ENCODE assay signal across 30 cellular contexts in genomic region chr10:122259075-122259466, GRCh38. TPM values are rescaled to one million over a fixed set of nuclear protein-coding genes. Genes with fewer than 3 reads are reported as not detected.
A peak's percentile ranks its signal among the peaks of the same experiment; 100 is the strongest.
DNase-seq lines count a peak whose midpoint lies in the region; ATAC-seq and TF ChIP-seq lines count a peak whose summit lies in the region.
"Had no signal": no experiment of that assay in that cellular context is flagged by ENCODE, and none has a peak within 500 bp of the region (broad histone marks: within the 10 kb centered on the region; RNA-seq: fewer than 3 reads in every experiment).

No MANE protein-coding gene starts in this region.

- H3K27me3 ChIP-seq in heart left ventricle (no peaks in the 10 kb centered on the region), iPS-15b (ENCODE audit: control insufficient read depth, insufficient read depth, low read length) (no peaks in the 10 kb centered on the region)
- H3K27me3 ChIP-seq: colonic mucosa, esophagus squamous epithelium, gastrocnemius medialis, tibial nerve had no signal

- peak overlapping the region; percentile 24 for H3K9ac ChIP-seq in iPS-15b (ENCODE audit: low read depth, low read length)

- DNase-seq in heart left ventricle (no peak), Right ventricle myocardium superior (no peak), osteocyte (ENCODE audit: extremely low spot score, unreplicated experiment) (no peak), NCI-H82 (lab: John Stamatoyannopoulos, UW) (no peak), NCI-H524 treated with DMSO at 0.1 percent for 48 hours (lab: John Stamatoyannopoulos, UW) (no peak)
- no peak for DNase-seq in activated naive CD4-positive, alpha-beta T cell (lab: John Stamatoyannopoulos, UW)
- DNase-seq: activated B cell treated with CpG ODN at 0.5 μM for 24 hours; activated CD4-positive, alpha-beta T cell treated with anti-CD3 and anti-CD28 coated beads, Interleukin-2, amount 50 U/mL, for 48 hours; activated effector memory CD4-positive, alpha-beta T cell treated with Interleukin-2 at 50 U/mL for 16 hours; Calu3; colonic mucosa; effector memory CD8-positive, alpha-beta T cell; esophagus squamous epithelium; gastrocnemius medialis; NCI-H1417; NCI-H2081 treated with DMSO at 0.1 percent for 48 hours; NK-92 treated with Interleukin-12 subunit alpha and Interleukin-12 subunit beta, amount 100 ng/mL, for 24 hours; stimulated activated CD4-positive, alpha-beta T cell treated with anti-CD3 and anti-CD28 coated beads, Interleukin-4, amount 100 ng/mL, for 1 hour; stimulated activated naive CD8-positive, alpha-beta T cell treated with anti-CD3 and anti-CD28 coated beads, Interleukin-15, Interleukin-2, amounts not matched to agents 100 U/mL and 50 U/mL, for 24 hours; T-helper 9 cell had no signal

- peaks cover 11% of the 10 kb centered on the region for H3K9me3 Mint-ChIP-seq in osteocyte (ENCODE audit: unreplicated experiment)

- H3K36me3 Mint-ChIP-seq in osteocyte (ENCODE audit: unreplicated experiment), result peaks cover 38% of the 10 kb centered on the region

- ATAC-seq in heart left ventricle (peak in 3 of 4 donors; percentile 20 to 48 (median 25)), Right ventricle myocardium superior (ENCODE audit: poor library complexity) (no peak), HG03521 (IDR thresholded peaks at IDR 0.05; ENCODE audit: unreplicated experiment) (no peak)
- ATAC-seq: effector memory CD8-positive, alpha-beta T cell; gastrocnemius medialis; stimulated activated naive CD8-positive, alpha-beta T cell treated with anti-CD3 and anti-CD28 coated beads, Interleukin-15, Interleukin-2, amounts not matched to agents 100 U/mL and 50 U/mL, for 24 hours had no signal

- H3K4me3 ChIP-seq in heart left ventricle (no peak overlapping the region), iPS-15b (ENCODE audit: low read depth, low read length) (no peak overlapping the region)
- H3K4me3 ChIP-seq: colonic mucosa, esophagus squamous epithelium, gastrocnemius medialis, smooth muscle cell, tibial nerve had no signal

- peaks cover 45% of the 10 kb centered on the region for H3K4me1 Mint-ChIP-seq in osteocyte (ENCODE audit: unreplicated experiment)
- H3K4me1 Mint-ChIP-seq: activated B cell treated with CpG ODN at 0.5 μM for 24 hours had no signal

- H3K4me3 Mint-ChIP-seq in osteocyte (ENCODE audit: unreplicated experiment), result no peak overlapping the region
- H3K4me3 Mint-ChIP-seq: activated B cell treated with CpG ODN at 0.5 μM for 24 hours; brain; effector memory CD8-positive, alpha-beta T cell had no signal

- 77 to 90% (median 82%) methylated on average over 4 of the region's 4 CpGs for WGBS in heart left ventricle, 4 donors

- no peak for TF ChIP-seq POLR2A in heart left ventricle (IDR thresholded peaks at IDR 0.05)

- H3K9me3 ChIP-seq in heart left ventricle (peaks cover 0 to 28% (median 12%) of the 10 kb centered on the region in 12 donors), iPS-15b (ENCODE audit: control insufficient read depth, insufficient read depth, low read length) (no peaks in the 10 kb centered on the region)
- H3K9me3 ChIP-seq: colonic mucosa, gastrocnemius medialis had no signal

- H3K27me3 Mint-ChIP-seq in osteocyte (ENCODE audit: unreplicated experiment), result no peaks in the 10 kb centered on the region

- H3K36me3 ChIP-seq in heart left ventricle (peaks cover 0 to 63% (median 12%) of the 10 kb centered on the region in 9 donors), iPS-15b (ENCODE audit: control insufficient read depth, insufficient read depth, low read length) (no peaks in the 10 kb centered on the region)
- H3K36me3 ChIP-seq: colonic mucosa had no signal

- no peak for TF ChIP-seq CTCF in heart left ventricle (IDR thresholded peaks at IDR 0.05)
- no peak for TF ChIP-seq CTCF in osteocyte (IDR thresholded peaks at IDR 0.05)

- H3K4me1 ChIP-seq in heart left ventricle (peaks cover 0 to 9% (median 0%) of the 10 kb centered on the region in 12 donors), iPS-15b (ENCODE audit: control insufficient read depth, insufficient read depth, low read length) (peaks cover 4% of the 10 kb centered on the region)
- H3K4me1 ChIP-seq: colonic mucosa had no signal

- intact Hi-C loops in heart left ventricle (cut with DNase I), result loop anchor here in 1 of 10 donors (10.0 kb wide), 1 partner anchor 204 kb away; no protein-coding TSS in a partner anchor
- intact Hi-C loops in Right ventricle myocardium superior (cut with DNase I), result no loop called here

- no peak overlapping the region for H3K27ac ChIP-seq in heart left ventricle
- H3K27ac ChIP-seq: C4-2B, colonic mucosa, HL-60 had no signal

- peak overlapping the region; percentile 85 for H3K27ac Mint-ChIP-seq in osteocyte (ENCODE audit: unreplicated experiment)
- H3K27ac Mint-ChIP-seq: activated B cell treated with CpG ODN at 0.5 μM for 24 hours; effector memory CD8-positive, alpha-beta T cell had no signal

RNA-seq across cellular contexts. Expression of gene BTBD16, which starts 12.0 kb away (rescaled TPM):
- under 1 TPM in 2 of 9 donors, not detected in 7; 0.23 to 0.25 TPM for total RNA-seq in heart left ventricle
- not detected for polyA plus RNA-seq in heart left ventricle
- total RNA-seq in Right ventricle myocardium superior, result not detected
- not detected in 2 replicates for total RNA-seq in osteocyte
- total RNA-seq: A673, activated B cell treated with CpG ODN at 0.5 μM for 24 hours, esophagus squamous epithelium, pulmonary artery endothelial cell, smooth muscle cell had no signal
- polyA plus RNA-seq: neural cell, smooth muscle cell had no signal

Comparison
In these comparisons a context has a peak if more than half of its experiments do, and no peak if none do; other contexts are left out.
1. ATAC-seq: peak in heart left ventricle (3 of 4); none in Right ventricle myocardium superior (single experiment) and HG03521 (single experiment).